Comparison of ENCODE assay signal across 10 cellular contexts in the genomic region with DNA sequence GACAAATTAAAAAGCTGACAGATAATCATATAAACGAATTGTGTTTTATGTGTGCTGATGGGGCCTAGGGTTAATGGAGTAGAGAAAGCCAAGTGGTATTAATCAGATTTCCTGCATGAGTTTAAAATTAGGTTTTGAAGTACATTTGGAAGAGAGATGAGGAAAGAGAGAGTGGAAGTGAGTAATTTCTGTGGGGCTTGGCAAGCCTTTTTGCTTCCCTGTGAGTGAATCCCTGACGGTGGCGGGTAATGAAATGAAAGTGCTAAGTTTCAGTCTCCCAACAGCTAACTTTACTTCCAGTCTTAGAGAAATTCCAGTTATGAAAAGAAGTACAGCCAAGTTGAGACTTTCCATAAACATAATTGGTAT.
DNase-seq lines count a peak whose midpoint lies in the region; ATAC-seq, FAIRE-seq and TF ChIP-seq lines count a peak whose summit lies in the region.
"Had no signal": no experiment of that assay in that cellular context is flagged by ENCODE, and none has a peak within 500 bp of the region (broad histone marks: within the 10 kb centered on the region; RNA-seq: fewer than 3 reads in every experiment).

No MANE protein-coding gene starts in this region.

- in situ Hi-C loops in GM12878 (cut with MboI) = no loop called here

- H3K27ac Mint-ChIP-seq in activated CD4-positive, alpha-beta memory T cell treated with anti-CD3 and anti-CD28 coated beads for 36 hours = no peak overlapping the region
- H3K27ac Mint-ChIP-seq in activated CD4-positive, alpha-beta memory T cell treated with anti-CD3 and anti-CD28 coated beads, Interleukin-2, amount 10 ng/mL, durations not matched to agents 7 days and 5 days = no peak overlapping the region
- no peak overlapping the region for H3K27ac Mint-ChIP-seq in type B pancreatic cell
- no peak overlapping the region for H3K27ac Mint-ChIP-seq in activated T-cell treated with anti-CD3 and anti-CD28 coated beads, Interleukin-2, amount 50 U/mL, for 24 hours

- no peak overlapping the region for H3K27ac ChIP-seq in GM12878 (ENCODE audit: control insufficient read depth, insufficient read depth)
- peak overlapping the region; percentile 54 to 73 for H3K27ac ChIP-seq in thoracic aorta

- TF ChIP-seq RAD21 in GM12878 (IDR thresholded peaks at IDR 0.05; ENCODE audit: insufficient read depth, low read depth, low read length) = no peak

- DNase-seq in activated CD4-positive, alpha-beta memory T cell treated with anti-CD3 and anti-CD28 coated beads for 36 hours = peak; percentile 32
- no peak for DNase-seq in activated CD4-positive, alpha-beta memory T cell treated with anti-CD3 and anti-CD28 coated beads, Interleukin-2, amount 10 ng/mL, durations not matched to agents 7 days and 5 days
- DNase-seq in GM12878 (ENCODE audit: low read depth, low spot score) = no peak
- DNase-seq in left lobe of liver (ENCODE audit: low spot score) = no peak
- DNase-seq in thoracic aorta (ENCODE audit: low spot score) = peak; percentile 46
- DNase-seq in type B pancreatic cell (ENCODE audit: extremely low spot score, unreplicated experiment) = no peak
- DNase-seq in stimulated activated naive CD4-positive, alpha-beta T cell treated with Interleukin-2 at 50 U/mL for 16 hours (lab: John Stamatoyannopoulos, UW) = no peak
- no peak for DNase-seq in activated T-cell treated with anti-CD3 and anti-CD28 coated beads, Interleukin-2, amount 50 U/mL, for 24 hours
- DNase-seq: AML-193, SHP77 had no signal

- no peak overlapping the region for H2AFZ ChIP-seq in GM12878 (ENCODE audit: control insufficient read depth, low read depth, low read length)

- H3K4me3 Mint-ChIP-seq in activated CD4-positive, alpha-beta memory T cell treated with anti-CD3 and anti-CD28 coated beads for 36 hours = no peak overlapping the region
- H3K4me3 Mint-ChIP-seq in activated CD4-positive, alpha-beta memory T cell treated with anti-CD3 and anti-CD28 coated beads, Interleukin-2, amount 10 ng/mL, durations not matched to agents 7 days and 5 days = no peak overlapping the region
- no peak overlapping the region for H3K4me3 Mint-ChIP-seq in type B pancreatic cell
- H3K4me3 Mint-ChIP-seq in activated T-cell treated with anti-CD3 and anti-CD28 coated beads, Interleukin-2, amount 50 U/mL, for 24 hours = no peak overlapping the region

- H3K27me3 ChIP-seq in GM12878 (replicated peaks in 1 of 2; ENCODE audit: control insufficient read depth in 2 of 2, insufficient read depth in 2 of 2, low read length in 1 of 2) (no peaks in the 10 kb centered on the region), thoracic aorta (replicated peaks; ENCODE audit: insufficient read depth) (no peaks in the 10 kb centered on the region)

- POLR2A ChIA-PET in activated CD4-positive, alpha-beta memory T cell treated with anti-CD3 and anti-CD28 coated beads for 36 hours (lab: Charles Lee) = no interaction called here
- POLR2A ChIA-PET in activated CD4-positive, alpha-beta memory T cell treated with anti-CD3 and anti-CD28 coated beads, Interleukin-2, amount 10 ng/mL, durations not matched to agents 7 days and 5 days (lab: Charles Lee) = no interaction called here
- POLR2A ChIA-PET in GM12878 (lab: Charles Lee) = no interaction called here

- H3K4me2 ChIP-seq in GM12878 (ENCODE audit: control insufficient read depth, insufficient read depth) = no peak overlapping the region

- ATAC-seq in GM12878 = peak; percentile 35
- ATAC-seq in left lobe of liver = peak; percentile 44
- ATAC-seq in thoracic aorta (ENCODE audit: insufficient number of reproducible peaks, low FRiP score, low read depth) = peak; percentile 58

- intact Hi-C loops in activated CD4-positive, alpha-beta memory T cell treated with anti-CD3 and anti-CD28 coated beads for 36 hours (cut with micrococcal nuclease) = loop anchor here (5.0 kb wide), 2 partner anchors 140 to 185 kb away; a partner anchor contains a TSS
- intact Hi-C loops in GM12878 (cut with micrococcal nuclease; ENCODE audit: unreplicated experiment) = no loop called here

- RAD21 ChIA-PET in GM12878 (lab: Charles Lee; ENCODE audit: unreplicated experiment) = interaction anchor here (1.1 to 5.6 kb wide), 4 partner anchors 14 to 87 kb away, joined by 3 to 49 read pairs (median 16); no protein-coding TSS in a partner anchor

- H3K9me3 ChIP-seq in GM12878 (replicated peaks; ENCODE audit: control insufficient read depth, insufficient read depth, low read length) = no peaks in the 10 kb centered on the region
- no peaks in the 10 kb centered on the region for H3K9me3 ChIP-seq in thoracic aorta

- H3K4me3 ChIP-seq in GM12878 (no peak overlapping the region), thoracic aorta (peak overlapping the region; percentile 63)

- no peak for TF ChIP-seq POLR2A in GM12878 (IDR thresholded peaks at IDR 0.05; ENCODE audit: low read depth, low read length)

- SMC1A ChIA-PET in GM12878 (lab: Charles Lee; ENCODE audit: uncharacterized antibody, unreplicated experiment) = interaction anchor here (0.6 to 10.2 kb wide), 18 partner anchors 10 to 859 kb away, joined by 3 to 115 read pairs (median 4); no protein-coding TSS in a partner anchor

- H3K4me1 Mint-ChIP-seq in activated CD4-positive, alpha-beta memory T cell treated with anti-CD3 and anti-CD28 coated beads for 36 hours (ENCODE audit: low read depth) = peaks cover 23% of the 10 kb centered on the region
- peaks cover 16% of the 10 kb centered on the region for H3K4me1 Mint-ChIP-seq in activated CD4-positive, alpha-beta memory T cell treated with anti-CD3 and anti-CD28 coated beads, Interleukin-2, amount 10 ng/mL, durations not matched to agents 7 days and 5 days
- H3K4me1 Mint-ChIP-seq in type B pancreatic cell (ENCODE audit: unreplicated experiment) = peaks cover 18% of the 10 kb centered on the region
- peaks cover 30% of the 10 kb centered on the region for H3K4me1 Mint-ChIP-seq in activated T-cell treated with anti-CD3 and anti-CD28 coated beads, Interleukin-2, amount 50 U/mL, for 24 hours (ENCODE audit: low read depth)

- H3K36me3 Mint-ChIP-seq in activated CD4-positive, alpha-beta memory T cell treated with anti-CD3 and anti-CD28 coated beads for 36 hours = no peaks in the 10 kb centered on the region
- H3K36me3 Mint-ChIP-seq in activated CD4-positive, alpha-beta memory T cell treated with anti-CD3 and anti-CD28 coated beads, Interleukin-2, amount 10 ng/mL, durations not matched to agents 7 days and 5 days (ENCODE audit: low read depth) = no peaks in the 10 kb centered on the region
- H3K36me3 Mint-ChIP-seq in type B pancreatic cell = peaks cover 4% of the 10 kb centered on the region
- H3K36me3 Mint-ChIP-seq in activated T-cell treated with anti-CD3 and anti-CD28 coated beads, Interleukin-2, amount 50 U/mL, for 24 hours (ENCODE audit: low read depth) = no peaks in the 10 kb centered on the region

- 65% methylated on average over 3 of the region's 3 CpGs for WGBS in GM12878 (ENCODE audit: insufficient coverage, insufficient replicate concordance, low lambda C conversion rate, missing lambda C conversion rate)

- BruUV-seq in GM12878 (replicated peaks; lab: Mats Ljungman, UMichigan) = no TSS peak

- no peaks in the 10 kb centered on the region for H3K79me2 ChIP-seq in GM12878 (ENCODE audit: control insufficient read depth, insufficient read depth, low read length)

- H4K20me1 ChIP-seq in GM12878 (ENCODE audit: control insufficient read depth, insufficient read depth) = no peaks in the 10 kb centered on the region

- CTCF ChIA-PET in activated CD4-positive, alpha-beta memory T cell treated with anti-CD3 and anti-CD28 coated beads for 36 hours (lab: Charles Lee) = interaction anchor here (0.9 to 4.4 kb wide), 11 partner anchors 13 to 266 kb away, joined by 3 to 40 read pairs (median 7); no protein-coding TSS in a partner anchor
- CTCF ChIA-PET in activated CD4-positive, alpha-beta memory T cell treated with anti-CD3 and anti-CD28 coated beads, Interleukin-2, amount 10 ng/mL, durations not matched to agents 7 days and 5 days (lab: Charles Lee) = interaction anchor here (0.6 to 6.0 kb wide), 5 partner anchors 13 to 1386 kb away, joined by 3 to 38 read pairs (median 4); no protein-coding TSS in a partner anchor
- CTCF ChIA-PET in GM12878 (lab: Yijun Ruan, JAX) = interaction anchor here (0.7 to 10.5 kb wide), 13 partner anchors 9 to 264 kb away, joined by 3 to 212 read pairs (median 5); no protein-coding TSS in a partner anchor

- TF ChIP-seq CTCF in GM12878 (IDR thresholded peaks at IDR 0.05 in 2 of 3, conservative IDR thresholded peaks at IDR 0.05 in 1 of 3; ENCODE audit: control insufficient read depth in 2 of 3, extremely low read depth in 1 of 3, insufficient read depth in 1 of 3, low read depth in 3 of 3, low read length in 3 of 3) = no peak
- TF ChIP-seq CTCF in thoracic aorta (IDR thresholded peaks at IDR 0.05) = no peak
- TF ChIP-seq CTCF in type B pancreatic cell (conservative IDR thresholded peaks at IDR 0.05) = no peak

- TF ChIP-seq EP300 in GM12878 (IDR thresholded peaks at IDR 0.05; ENCODE audit: borderline replicate concordance in 1 of 2, control insufficient read depth in 1 of 2, low read depth in 2 of 2, low read length in 2 of 2) = no peak

- no peaks in the 10 kb centered on the region for H3K27me3 Mint-ChIP-seq in activated CD4-positive, alpha-beta memory T cell treated with anti-CD3 and anti-CD28 coated beads for 36 hours
- no peaks in the 10 kb centered on the region for H3K27me3 Mint-ChIP-seq in activated CD4-positive, alpha-beta memory T cell treated with anti-CD3 and anti-CD28 coated beads, Interleukin-2, amount 10 ng/mL, durations not matched to agents 7 days and 5 days
- H3K27me3 Mint-ChIP-seq in type B pancreatic cell = no peaks in the 10 kb centered on the region
- H3K27me3 Mint-ChIP-seq in activated T-cell treated with anti-CD3 and anti-CD28 coated beads, Interleukin-2, amount 50 U/mL, for 24 hours = no peaks in the 10 kb centered on the region

- H3K9me3 Mint-ChIP-seq in activated CD4-positive, alpha-beta memory T cell treated with anti-CD3 and anti-CD28 coated beads for 36 hours = no peaks in the 10 kb centered on the region
- no peaks in the 10 kb centered on the region for H3K9me3 Mint-ChIP-seq in activated CD4-positive, alpha-beta memory T cell treated with anti-CD3 and anti-CD28 coated beads, Interleukin-2, amount 10 ng/mL, durations not matched to agents 7 days and 5 days
- no peaks in the 10 kb centered on the region for H3K9me3 Mint-ChIP-seq in type B pancreatic cell
- no peaks in the 10 kb centered on the region for H3K9me3 Mint-ChIP-seq in activated T-cell treated with anti-CD3 and anti-CD28 coated beads, Interleukin-2, amount 50 U/mL, for 24 hours

- H3K36me3 ChIP-seq in GM12878 (ENCODE audit: control insufficient read depth in 2 of 2, insufficient read depth in 2 of 2, low read length in 1 of 2) (no peaks in the 10 kb centered on the region; a peak in 1 of 4 replicates), thoracic aorta (no peaks in the 10 kb centered on the region)

- H3K4me1 ChIP-seq in GM12878 (ENCODE audit: control insufficient read depth, insufficient read depth, low read length) (peaks cover 13% of the 10 kb centered on the region), thoracic aorta (ENCODE audit: control insufficient read depth in 1 of 2, low read depth in 2 of 2) (peaks cover 29 to 53% of the 10 kb centered on the region in 2 donors)

- no peak overlapping the region for H3K9ac ChIP-seq in GM12878 (ENCODE audit: control insufficient read depth, insufficient read depth, low read length)

- FAIRE-seq in GM12878 (lab: Jason Lieb, UNC) = no peak

TF ChIP-seq in GM12878, 131 proteins besides CTCF, POLR2A, EP300 and RAD21 (continues in another document):
- peak; percentile 65; the same call in 1 of the 2 replicates for TF ChIP-seq EED (IDR thresholded peaks at IDR 0.05; ENCODE audit: low read depth)

Comparison
In these comparisons a context has a peak if more than half of its experiments do, and no peak if none do; other contexts are left out.
1. DNase-seq: peak in activated CD4-positive, alpha-beta memory T cell treated with anti-CD3 and anti-CD28 coated beads for 36 hours (single experiment) and thoracic aorta (single experiment); none in activated CD4-positive, alpha-beta memory T cell treated with anti-CD3 and anti-CD28 coated beads, Interleukin-2, amount 10 ng/mL, durations not matched to agents 7 days and 5 days (single experiment), GM12878 (single experiment), left lobe of liver (single experiment), type B pancreatic cell (single experiment), stimulated activated naive CD4-positive, alpha-beta T cell treated with Interleukin-2 at 50 U/mL for 16 hours (single experiment) and activated T-cell treated with anti-CD3 and anti-CD28 coated beads, Interleukin-2, amount 50 U/mL, for 24 hours (single experiment).
2. Peak in every context shown above with its lines, with median percentiles within 50 percentile points of each other: ATAC-seq.